ENCODE assay signal across 16 cellular contexts in genomic region chr4:4321951-4322688, GRCh38. TPM values are rescaled to one million over a fixed set of nuclear protein-coding genes. Genes with fewer than 3 reads are reported as not detected.
DNase-seq lines count a peak whose midpoint lies in the region; ATAC-seq, FAIRE-seq and TF ChIP-seq lines count a peak whose summit lies in the region.
"Had no signal": no experiment of that assay in that cellular context is flagged by ENCODE, and none has a peak within 500 bp of the region (broad histone marks: within the 10 kb centered on the region; RNA-seq: fewer than 3 reads in every experiment).

No MANE protein-coding gene starts in this region.

- H3K9me1 ChIP-seq in K562 (ENCODE audit: control insufficient read depth, insufficient read depth, low read length), result no peaks in the 10 kb centered on the region

- H3K79me1 ChIP-seq in mesenchymal stem cell (replicated peaks; ENCODE audit: low read length, poor library complexity, severe bottlenecking), result peaks cover 4% of the 10 kb centered on the region

- H4K91ac ChIP-seq in mesenchymal stem cell (ENCODE audit: low read length), result peak overlapping the region; percentile 41

- DNase-seq in activated naive CD8-positive, alpha-beta T cell treated with anti-CD3 and anti-CD28 coated beads, Interleukin-2, amount 10 ng/mL, durations not matched to agents 7 days and 5 days, result peak; percentile 17
- no peak for DNase-seq in activated naive CD8-positive, alpha-beta T cell treated with anti-CD3 and anti-CD28 coated beads, Interleukin-2, amount 50 U/mL, for 24 hours
- DNase-seq in K562 (ENCODE audit: extremely low read depth in 1 of 4, low spot score in 3 of 4) (no peak), mesenchymal stem cell (no peak), GM23338 (ENCODE audit: low spot score) (no peak), AML-193 (lab: John Stamatoyannopoulos, UW) (no peak)
- DNase-seq: BE2C; Calu3; CD8-positive, alpha-beta T cell; Karpas-422; NCI-H1436 treated with DMSO at 0.1 percent for 48 hours; NCI-H2029; NCI-H345; NCI-H526 had no signal

- no peak for ATAC-seq in activated naive CD8-positive, alpha-beta T cell treated with anti-CD3 and anti-CD28 coated beads, Interleukin-2, amount 10 ng/mL, durations not matched to agents 7 days and 5 days (ENCODE audit: low read depth)
- no peak for ATAC-seq in activated naive CD8-positive, alpha-beta T cell treated with anti-CD3 and anti-CD28 coated beads, Interleukin-2, amount 50 U/mL, for 24 hours
- ATAC-seq in K562, result no peak
- ATAC-seq in GM23338, result no peak
- ATAC-seq in HG03520 (IDR thresholded peaks at IDR 0.05; ENCODE audit: unreplicated experiment), result no peak
- ATAC-seq: CD8-positive, alpha-beta T cell had no signal

- no peak for TF ChIP-seq CTCF in K562 (IDR thresholded peaks at IDR 0.05 in 2 of 3, conservative IDR thresholded peaks at IDR 0.05 in 1 of 3; ENCODE audit: insufficient read depth in 2 of 3, low read depth in 1 of 3, low read length in 3 of 3)
- TF ChIP-seq CTCF in GM23338 (conservative IDR thresholded peaks at IDR 0.05; ENCODE audit: low read depth in 2 of 2), result no peak

- in situ Hi-C loops in K562 (cut with MboI), result no loop called here

- H3K27me3 Mint-ChIP-seq in activated naive CD8-positive, alpha-beta T cell treated with anti-CD3 and anti-CD28 coated beads, Interleukin-2, amount 10 ng/mL, durations not matched to agents 7 days and 5 days, result peaks cover 2% of the 10 kb centered on the region
- H3K27me3 Mint-ChIP-seq in activated naive CD8-positive, alpha-beta T cell treated with anti-CD3 and anti-CD28 coated beads, Interleukin-2, amount 50 U/mL, for 24 hours, result no peaks in the 10 kb centered on the region
- H3K27me3 Mint-ChIP-seq in GM23338 (ENCODE audit: insufficient read depth, low read depth, poor library complexity), result peaks cover 5% of the 10 kb centered on the region

- TF ChIP-seq POLR2A in K562 (conservative IDR thresholded peaks at IDR 0.05), result no peak

- no TSS peak for BruUV-seq in K562 (replicated peaks; lab: Mats Ljungman, UMichigan)

- H3K79me2 ChIP-seq in K562 (ENCODE audit: control insufficient read depth, insufficient read depth, low read length), result no peaks in the 10 kb centered on the region
- no peaks in the 10 kb centered on the region for H3K79me2 ChIP-seq in GM23338 (replicated peaks; ENCODE audit: insufficient read depth)

- H3K27me3 ChIP-seq in K562 (ENCODE audit: control insufficient read depth in 2 of 2, insufficient read depth in 2 of 2, low read length in 2 of 2), result no peaks in the 10 kb centered on the region
- no peaks in the 10 kb centered on the region for H3K27me3 ChIP-seq in mesenchymal stem cell (ENCODE audit: control insufficient read depth in 1 of 2, insufficient read depth in 1 of 2, low read length in 2 of 2)
- no peaks in the 10 kb centered on the region for H3K27me3 ChIP-seq in GM23338 (ENCODE audit: insufficient read depth)
- H3K27me3 ChIP-seq: BE2C, SJSA1 had no signal

- CTCF ChIA-PET in K562 (lab: Yijun Ruan, JAX; ENCODE audit: low intra/inter-chr PET ratio), result no interaction called here

- no peak overlapping the region for H3K14ac ChIP-seq in mesenchymal stem cell (ENCODE audit: low read length in 2 of 2)

- H3F3A ChIP-seq in GM23338 (replicated peaks; ENCODE audit: low read depth), result no peaks in the 10 kb centered on the region

- no peak overlapping the region for H2AK5ac ChIP-seq in mesenchymal stem cell (ENCODE audit: low read length, severe bottlenecking)

- no peak overlapping the region for H2BK5ac ChIP-seq in mesenchymal stem cell (ENCODE audit: low read depth, low read length, poor library complexity, severe bottlenecking)

- no peak overlapping the region for H3K4me2 ChIP-seq in K562 (ENCODE audit: insufficient read depth, low read length)
- H3K4me2 ChIP-seq in mesenchymal stem cell (ENCODE audit: low read length, poor library complexity, severe bottlenecking), result no peak overlapping the region
- H3K4me2 ChIP-seq in GM23338, result no peak overlapping the region

- POLR2A ChIA-PET in activated naive CD8-positive, alpha-beta T cell treated with anti-CD3 and anti-CD28 coated beads, Interleukin-2, amount 10 ng/mL, durations not matched to agents 7 days and 5 days (lab: Charles Lee), result no interaction called here
- POLR2A ChIA-PET in K562 (lab: Yijun Ruan, JAX), result interaction anchor here (0.7 kb wide), 1 partner anchor 9 kb away, joined by 3 read pairs; no protein-coding TSS in a partner anchor

- no peaks in the 10 kb centered on the region for H3K9me3 Mint-ChIP-seq in activated naive CD8-positive, alpha-beta T cell treated with anti-CD3 and anti-CD28 coated beads, Interleukin-2, amount 10 ng/mL, durations not matched to agents 7 days and 5 days
- H3K9me3 Mint-ChIP-seq in activated naive CD8-positive, alpha-beta T cell treated with anti-CD3 and anti-CD28 coated beads, Interleukin-2, amount 50 U/mL, for 24 hours, result no peaks in the 10 kb centered on the region
- H3K9me3 Mint-ChIP-seq in GM23338, result no peaks in the 10 kb centered on the region
- H3K9me3 Mint-ChIP-seq: CD8-positive, alpha-beta T cell had no signal

- 81% methylated on average over 16 of the region's 18 CpGs for WGBS in K562 (ENCODE audit: insufficient coverage, low coverage, missing lambda C conversion rate)
- WGBS in mesenchymal stem cell, result 96% methylated on average over 18 of the region's 18 CpGs

- H2BK120ac ChIP-seq in mesenchymal stem cell (ENCODE audit: low read depth, low read length), result no peak overlapping the region

- peaks cover 24 to 35% of the 10 kb centered on the region in 2 experiments; a peak in 4 of 5 replicates for H3K4me1 ChIP-seq in K562 (replicated peaks in 1 of 2; ENCODE audit: control insufficient read depth in 2 of 2, insufficient read depth in 2 of 2, low read length in 2 of 2)
- no peaks in the 10 kb centered on the region for H3K4me1 ChIP-seq in mesenchymal stem cell (ENCODE audit: control insufficient read depth, insufficient read depth, low read depth, low read length)
- H3K4me1 ChIP-seq in GM23338 (ENCODE audit: insufficient read depth), result no peaks in the 10 kb centered on the region
- H3K4me1 ChIP-seq: BE2C, SJSA1 had no signal

- H4K20me1 ChIP-seq in K562 (replicated peaks; ENCODE audit: control insufficient read depth, insufficient read depth, low read length) (no peaks in the 10 kb centered on the region), GM23338 (replicated peaks; ENCODE audit: insufficient read depth) (no peaks in the 10 kb centered on the region; the same call in 1 of the 2 replicates)

- no peak overlapping the region for H3K4ac ChIP-seq in mesenchymal stem cell (ENCODE audit: low read depth in 1 of 2, low read length in 2 of 2)

- H3K18ac ChIP-seq in mesenchymal stem cell (ENCODE audit: low read depth in 1 of 2, low read length in 2 of 2), result no peak overlapping the region

- H2BK12ac ChIP-seq in mesenchymal stem cell (ENCODE audit: low read length in 2 of 2), result no peak overlapping the region

- H3K27ac ChIP-seq in K562 (ENCODE audit: extremely low read depth, low read depth, low read length) (no peak overlapping the region), mesenchymal stem cell (ENCODE audit: low read length, poor library complexity, severe bottlenecking) (no peak overlapping the region), GM23338 (ENCODE audit: low read depth) (no peak overlapping the region)
- H3K27ac ChIP-seq: SJSA1 had no signal

- H2BK15ac ChIP-seq in mesenchymal stem cell (ENCODE audit: low read depth, poor library complexity, severe bottlenecking), result no peak overlapping the region

- no peaks in the 10 kb centered on the region for H3K9me3 ChIP-seq in K562 (replicated peaks; ENCODE audit: control insufficient read depth, insufficient read depth, low read depth, low read length)
- no peaks in the 10 kb centered on the region for H3K9me3 ChIP-seq in mesenchymal stem cell (ENCODE audit: control insufficient read depth, low read length)
- H3K9me3 ChIP-seq: BE2C, SJSA1 had no signal

- H4K8ac ChIP-seq in mesenchymal stem cell (ENCODE audit: low read length), result no peak overlapping the region

- H3K4me3 Mint-ChIP-seq in activated naive CD8-positive, alpha-beta T cell treated with anti-CD3 and anti-CD28 coated beads, Interleukin-2, amount 10 ng/mL, durations not matched to agents 7 days and 5 days, result no peak overlapping the region
- no peak overlapping the region for H3K4me3 Mint-ChIP-seq in activated naive CD8-positive, alpha-beta T cell treated with anti-CD3 and anti-CD28 coated beads, Interleukin-2, amount 50 U/mL, for 24 hours
- no peak overlapping the region for H3K4me3 Mint-ChIP-seq in GM23338
- H3K4me3 Mint-ChIP-seq: CD8-positive, alpha-beta T cell had no signal

- no peak for FAIRE-seq in K562 (lab: Jason Lieb, UNC)

- no peak overlapping the region for H3K23ac ChIP-seq in mesenchymal stem cell (ENCODE audit: low read length in 2 of 2)

- H3K9me2 ChIP-seq in GM23338 (ENCODE audit: insufficient read depth), result no peaks in the 10 kb centered on the region

- intact Hi-C loops in K562 (cut with micrococcal nuclease), result loop anchor here (5.0 kb wide), 1 partner anchor 35 kb away; no protein-coding TSS in a partner anchor

- H3K4me1 Mint-ChIP-seq in activated naive CD8-positive, alpha-beta T cell treated with anti-CD3 and anti-CD28 coated beads, Interleukin-2, amount 10 ng/mL, durations not matched to agents 7 days and 5 days, result peaks cover 2% of the 10 kb centered on the region
- no peaks in the 10 kb centered on the region for H3K4me1 Mint-ChIP-seq in activated naive CD8-positive, alpha-beta T cell treated with anti-CD3 and anti-CD28 coated beads, Interleukin-2, amount 50 U/mL, for 24 hours
- peaks cover 12% of the 10 kb centered on the region for H3K4me1 Mint-ChIP-seq in GM23338

- no peaks in the 10 kb centered on the region for H3K36me3 Mint-ChIP-seq in activated naive CD8-positive, alpha-beta T cell treated with anti-CD3 and anti-CD28 coated beads, Interleukin-2, amount 10 ng/mL, durations not matched to agents 7 days and 5 days
- peaks cover 7% of the 10 kb centered on the region for H3K36me3 Mint-ChIP-seq in activated naive CD8-positive, alpha-beta T cell treated with anti-CD3 and anti-CD28 coated beads, Interleukin-2, amount 50 U/mL, for 24 hours (ENCODE audit: low read depth)
- H3K36me3 Mint-ChIP-seq in GM23338 (ENCODE audit: low read depth), result peaks cover 20% of the 10 kb centered on the region

- no peak overlapping the region for H3K27ac Mint-ChIP-seq in activated naive CD8-positive, alpha-beta T cell treated with anti-CD3 and anti-CD28 coated beads, Interleukin-2, amount 10 ng/mL, durations not matched to agents 7 days and 5 days
- no peak overlapping the region for H3K27ac Mint-ChIP-seq in activated naive CD8-positive, alpha-beta T cell treated with anti-CD3 and anti-CD28 coated beads, Interleukin-2, amount 50 U/mL, for 24 hours
- H3K27ac Mint-ChIP-seq in GM23338, result no peak overlapping the region
- H3K27ac Mint-ChIP-seq: CD8-positive, alpha-beta T cell had no signal

- H3K36me3 ChIP-seq in K562 (ENCODE audit: control insufficient read depth, insufficient read depth, low read length), result peaks cover 14% of the 10 kb centered on the region; the same call in 2 of the 3 replicates
- peaks cover 39 to 42% of the 10 kb centered on the region in 2 experiments for H3K36me3 ChIP-seq in mesenchymal stem cell (ENCODE audit: control insufficient read depth in 1 of 2, insufficient read depth in 2 of 2, low read depth in 1 of 2, low read length in 2 of 2)
- H3K36me3 ChIP-seq in GM23338 (ENCODE audit: insufficient read depth), result no peaks in the 10 kb centered on the region

- TF ChIP-seq RAD21 in K562 (CRISPR knock-in tag; conservative IDR thresholded peaks at IDR 0.05 in 1 of 2, IDR thresholded peaks at IDR 0.05 in 1 of 2), result no peak

- no peak for TF ChIP-seq EP300 in K562 (IDR thresholded peaks at IDR 0.05; ENCODE audit: low read length)

- H3K9ac ChIP-seq in K562 (ENCODE audit: insufficient read depth in 1 of 2, low read depth in 2 of 2, low read length in 2 of 2) (no peak overlapping the region), mesenchymal stem cell (ENCODE audit: low read length) (no peak overlapping the region)

- H2AFZ ChIP-seq in K562 (ENCODE audit: low read depth, low read length) (no peak overlapping the region), mesenchymal stem cell (ENCODE audit: low read depth, low read length) (no peak overlapping the region), GM23338 (no peak overlapping the region)

- H3K4me3 ChIP-seq in K562 (no peak overlapping the region), mesenchymal stem cell (ENCODE audit: insufficient read depth in 1 of 2, low read depth in 1 of 2, low read length in 2 of 2) (no peak overlapping the region), GM23338 (no peak overlapping the region)
- H3K4me3 ChIP-seq: SJSA1 had no signal

RNA-seq across cellular contexts. Expression of gene ZBTB49, which starts 32.1 kb away (rescaled TPM):
- total RNA-seq in activated naive CD8-positive, alpha-beta T cell treated with anti-CD3 and anti-CD28 coated beads, Interleukin-2, amount 10 ng/mL, durations not matched to agents 7 days and 5 days, result 10 to 100 TPM in 1 of 2 experiments, 1 to 10 TPM in 1; 9.7 to 13.0 TPM
- 11.7 and 15.6 TPM in 2 replicates for total RNA-seq in K562 (2011; cell fraction: chromatin; rRNA removed; ENCODE audit: low replicate concordance)
- 6.3 and 7.4 TPM in 2 replicates for total RNA-seq in K562 (2011; cell fraction: nucleolus; rRNA removed)
- total RNA-seq in K562 (2011; cell fraction: nucleoplasm; rRNA removed), result 5.8 and 9.2 TPM in 2 replicates
- total RNA-seq in K562 (2014; rRNA removed) (3.2 and 7.0 TPM in 2 replicates), K562 (2014; rRNA removed; fragmentation: Illumina TruSeq; extraction: Trizol) (4.2 and 5.6 TPM in 2 replicates), K562 (2015; rRNA removed; fragmentation: Illumina TruSeq; extraction: Trizol) (3.9 and 4.6 TPM in 2 replicates), K562 (2021) (2.9 and 3.6 TPM in 2 replicates)
- polyA plus RNA-seq in K562 (2011; rRNA removed) (4.4 and 4.7 TPM in 2 replicates), K562 (2014; fragmentation: Illumina TruSeq; extraction: Trizol) (4.2 and 4.4 TPM in 2 replicates), K562 (2014; fragmentation: Nextera tagmentation; extraction: Ambion mirVana) (under 1 TPM; 0.49 to 0.69 TPM), K562 (2014; rRNA removed) (5.6 and 8.0 TPM in 2 replicates), GM23338 (2016; fragmentation: Nextera tagmentation; extraction: Ambion mirVana) (4.5 and 6.0 TPM in 2 replicates)
- polyA plus RNA-seq in K562 (2011; cell fraction: cytosol; rRNA removed), result 2.4 and 2.9 TPM in 2 replicates
- polyA plus RNA-seq in K562 (2011; cell fraction: nucleus; rRNA removed), result 5.0 and 9.3 TPM in 2 replicates
- 2.3 TPM in 2 replicates for polyA plus RNA-seq in K562 (2012)
- polyA minus RNA-seq in K562 (2011; rRNA and poly(A)+ RNA removed), result 7.6 and 8.5 TPM in 2 replicates
- polyA minus RNA-seq in K562 (2011; cell fraction: cytosol; rRNA and poly(A)+ RNA removed), result 2.4 and 2.8 TPM in 2 replicates
- 5.7 and 7.8 TPM in 2 replicates for polyA minus RNA-seq in K562 (2011; cell fraction: nucleus; rRNA and poly(A)+ RNA removed)
- polyA plus RNA-seq in mesenchymal stem cell (2013, experiment 1 of 2), result 2.6 TPM
- 2.3 TPM for polyA plus RNA-seq in mesenchymal stem cell (2013, experiment 2 of 2)
- 4.1 and 12.2 TPM in 2 replicates for total RNA-seq in GM23338 (2014; rRNA removed; shearing (Covaris generic))

RNA-seq across cellular contexts. Expression of gene LYAR, which starts 32.2 kb away (rescaled TPM):
- 10 to 100 TPM; 54.5 to 62.3 TPM for total RNA-seq in activated naive CD8-positive, alpha-beta T cell treated with anti-CD3 and anti-CD28 coated beads, Interleukin-2, amount 10 ng/mL, durations not matched to agents 7 days and 5 days
- total RNA-seq in K562 (2011; cell fraction: chromatin; rRNA removed; ENCODE audit: low replicate concordance), result 19.5 and 40.6 TPM in 2 replicates
- 12.2 and 14.2 TPM in 2 replicates for total RNA-seq in K562 (2011; cell fraction: nucleolus; rRNA removed)
- total RNA-seq in K562 (2011; cell fraction: nucleoplasm; rRNA removed), result 17.2 and 20.7 TPM in 2 replicates
- total RNA-seq in K562 (2014; rRNA removed), result 121 and 133 TPM in 2 replicates
- 154 and 156 TPM in 2 replicates for total RNA-seq in K562 (2014; rRNA removed; fragmentation: Illumina TruSeq; extraction: Trizol)
- total RNA-seq in K562 (2015; rRNA removed; fragmentation: Illumina TruSeq; extraction: Trizol), result 165 and 172 TPM in 2 replicates
- total RNA-seq in K562 (2021), result 72.9 and 73.4 TPM in 2 replicates
- 28.9 and 44.5 TPM in 2 replicates for polyA plus RNA-seq in K562 (2011; rRNA removed)
- 5.4 and 10.3 TPM in 2 replicates for polyA plus RNA-seq in K562 (2011; cell fraction: cytosol; rRNA removed)
- 8.3 and 11.1 TPM in 2 replicates for polyA plus RNA-seq in K562 (2011; cell fraction: nucleus; rRNA removed)
- 48.3 and 109 TPM in 2 replicates for polyA plus RNA-seq in K562 (2012)
- polyA plus RNA-seq in K562 (2014; fragmentation: Illumina TruSeq; extraction: Trizol), result 128 and 166 TPM in 2 replicates
- 10 to 100 TPM; 28.3 to 28.9 TPM for polyA plus RNA-seq in K562 (2014; fragmentation: Nextera tagmentation; extraction: Ambion mirVana)
- polyA plus RNA-seq in K562 (2014; rRNA removed), result 112 and 127 TPM in 2 replicates
- polyA minus RNA-seq in K562 (2011; rRNA and poly(A)+ RNA removed), result 25.1 and 27.9 TPM in 2 replicates
- 10.1 and 12.6 TPM in 2 replicates for polyA minus RNA-seq in K562 (2011; cell fraction: cytosol; rRNA and poly(A)+ RNA removed)
- polyA minus RNA-seq in K562 (2011; cell fraction: nucleus; rRNA and poly(A)+ RNA removed), result 10.6 and 19.1 TPM in 2 replicates
- 17.5 TPM for polyA plus RNA-seq in mesenchymal stem cell (2013, experiment 1 of 2)
- polyA plus RNA-seq in mesenchymal stem cell (2013, experiment 2 of 2), result 19.2 TPM
- 33.5 and 44.0 TPM in 2 replicates for total RNA-seq in GM23338 (2014; rRNA removed; shearing (Covaris generic))
- polyA plus RNA-seq in GM23338 (2016; fragmentation: Nextera tagmentation; extraction: Ambion mirVana), result 87.8 and 105 TPM in 2 replicates
